9 cellular contexts compared by ENCODE assay signal in genomic region chr1:28926629-28927441, GRCh38. TPM values are rescaled to one million over a fixed set of nuclear protein-coding genes. Genes with fewer than 3 reads are reported as not detected.
DNase-seq lines count a peak whose midpoint lies in the region; ATAC-seq, FAIRE-seq and TF ChIP-seq lines count a peak whose summit lies in the region.
"Had no signal": no experiment of that assay in that cellular context is flagged by ENCODE, and none has a peak within 500 bp of the region (broad histone marks: within the 10 kb centered on the region; RNA-seq: fewer than 3 reads in every experiment).

No MANE protein-coding gene starts in this region.

- no peaks in the 10 kb centered on the region for H3K9me3 Mint-ChIP-seq in activated T-helper 1 cell treated with anti-CD3 and anti-CD28 coated beads, Interleukin-12 subunit alpha, Interleukin-12 subunit beta, Interleukin-2, Interleukin-4 antibody, amounts not matched to agents 30 ng/mL and 10 ng/mL and 1 ng/mL, durations not matched to agents 14 hours and 24 hours and 36 hours
- no peaks in the 10 kb centered on the region for H3K9me3 Mint-ChIP-seq in memory B cell

- no peak overlapping the region for H3K4me3 ChIP-seq in A549
- H3K4me3 ChIP-seq in ovary, result no peak overlapping the region

- H3K4me2 ChIP-seq in A549, result peak overlapping the region; percentile 62; the same call in 2 of the 3 replicates

- CTCF ChIA-PET in A549 (lab: Yijun Ruan, JAX), result interaction anchor here (0.6 to 0.8 kb wide), 2 partner anchors 104 to 1475 kb away, joined by 3 to 4 read pairs; no protein-coding TSS in a partner anchor

- peak overlapping the region; percentile 84 for H3K27ac Mint-ChIP-seq in activated T-helper 1 cell treated with anti-CD3 and anti-CD28 coated beads, Interleukin-12 subunit alpha, Interleukin-12 subunit beta, Interleukin-2, Interleukin-4 antibody, amounts not matched to agents 30 ng/mL and 10 ng/mL and 1 ng/mL, durations not matched to agents 14 hours and 24 hours and 36 hours
- peak overlapping the region; percentile 93 for H3K27ac Mint-ChIP-seq in memory B cell

- TF ChIP-seq EP300 in A549 (IDR thresholded peaks at IDR 0.05), result no peak
- no peak for TF ChIP-seq EP300 in ovary (IDR thresholded peaks at IDR 0.05)

- H3K36me3 ChIP-seq in ovary, result no peaks in the 10 kb centered on the region

- peak overlapping the region; percentile 67 to 68; a peak in 3 of 6 replicates for H3K27ac ChIP-seq in A549
- H3K27ac ChIP-seq in ovary, result peak overlapping the region in 1 of 2 donors; percentile 40

- DNase-seq in A549 (ENCODE audit: low read depth in 1 of 2, low spot score in 1 of 2), result no peak
- peak; percentile 75 for DNase-seq in GM13976 (ENCODE audit: low spot score)
- peak; percentile 71 for DNase-seq in NCI-H2029 treated with DMSO at 0.1 percent for 48 hours (lab: John Stamatoyannopoulos, UW)
- DNase-seq in activated T-helper 1 cell treated with anti-CD3 and anti-CD28 coated beads, Interleukin-12 subunit alpha, Interleukin-12 subunit beta, Interleukin-2, Interleukin-4 antibody, amounts not matched to agents 30 ng/mL and 10 ng/mL and 1 ng/mL, durations not matched to agents 14 hours and 24 hours and 36 hours (ENCODE audit: low spot score), result peak; percentile 57
- DNase-seq in memory B cell (ENCODE audit: low spot score in 2 of 2), result peak; percentile 15 to 63
- DNase-seq in ovary, result no peak
- DNase-seq in D721Med (ENCODE audit: insufficient read length, low spot score), result no peak

- H3K4me3 Mint-ChIP-seq in activated T-helper 1 cell treated with anti-CD3 and anti-CD28 coated beads, Interleukin-12 subunit alpha, Interleukin-12 subunit beta, Interleukin-2, Interleukin-4 antibody, amounts not matched to agents 30 ng/mL and 10 ng/mL and 1 ng/mL, durations not matched to agents 14 hours and 24 hours and 36 hours, result peak overlapping the region; percentile 59
- peak overlapping the region; percentile 70 for H3K4me3 Mint-ChIP-seq in memory B cell

- TF ChIP-seq RAD21 in A549 (conservative IDR thresholded peaks at IDR 0.05 in 1 of 2, IDR thresholded peaks at IDR 0.05 in 1 of 2), result no peak

- FAIRE-seq in A549 (lab: Jason Lieb, UNC), result no peak
- FAIRE-seq in D721Med (lab: Jason Lieb, UNC), result no peak

- POLR2A ChIA-PET in A549 (lab: Yijun Ruan, JAX), result no interaction called here

- 72% methylated on average over 4 of the region's 4 CpGs for WGBS in A549 (ENCODE audit: missing lambda C conversion rate)
- WGBS in ovary, 3 donors, result 31 to 46% (median 39%) methylated on average over 4 of the region's 4 CpGs

- H3K27me3 Mint-ChIP-seq in activated T-helper 1 cell treated with anti-CD3 and anti-CD28 coated beads, Interleukin-12 subunit alpha, Interleukin-12 subunit beta, Interleukin-2, Interleukin-4 antibody, amounts not matched to agents 30 ng/mL and 10 ng/mL and 1 ng/mL, durations not matched to agents 14 hours and 24 hours and 36 hours (ENCODE audit: insufficient read depth), result no peaks in the 10 kb centered on the region
- H3K27me3 Mint-ChIP-seq in memory B cell, result no peaks in the 10 kb centered on the region

- TF ChIP-seq POLR2A in A549 (IDR thresholded peaks at IDR 0.05; ENCODE audit: low read length), result no peak
- no peak for TF ChIP-seq POLR2A in ovary (IDR thresholded peaks at IDR 0.05)

- intact Hi-C loops in activated T-helper 1 cell treated with anti-CD3 and anti-CD28 coated beads, Interleukin-12 subunit alpha, Interleukin-12 subunit beta, Interleukin-2, Interleukin-4 antibody, amounts not matched to agents 30 ng/mL and 10 ng/mL and 1 ng/mL, durations not matched to agents 14 hours and 24 hours and 36 hours (cut with micrococcal nuclease), result loop anchor here (1.0 to 5.0 kb wide), 4 partner anchors 12 to 345 kb away; no protein-coding TSS in a partner anchor
- intact Hi-C loops in ovary (cut with DNase I), result no loop called here

- H3K27me3 ChIP-seq in ovary, result no peaks in the 10 kb centered on the region

- no peaks in the 10 kb centered on the region for H3K9me3 ChIP-seq in A549
- no peaks in the 10 kb centered on the region for H3K9me3 ChIP-seq in ovary

- peaks cover 5% of the 10 kb centered on the region for H3K36me3 Mint-ChIP-seq in activated T-helper 1 cell treated with anti-CD3 and anti-CD28 coated beads, Interleukin-12 subunit alpha, Interleukin-12 subunit beta, Interleukin-2, Interleukin-4 antibody, amounts not matched to agents 30 ng/mL and 10 ng/mL and 1 ng/mL, durations not matched to agents 14 hours and 24 hours and 36 hours (ENCODE audit: low read depth)
- peaks cover 2% of the 10 kb centered on the region for H3K36me3 Mint-ChIP-seq in memory B cell

- ATAC-seq in A549 (no peak), HG02759 (IDR thresholded peaks at IDR 0.05; ENCODE audit: unreplicated experiment) (peak; percentile 92), memory B cell (ENCODE audit: low read depth) (peak; percentile 91)
- ATAC-seq: HCT116 had no signal

- peaks cover 45% of the 10 kb centered on the region for H3K4me1 Mint-ChIP-seq in activated T-helper 1 cell treated with anti-CD3 and anti-CD28 coated beads, Interleukin-12 subunit alpha, Interleukin-12 subunit beta, Interleukin-2, Interleukin-4 antibody, amounts not matched to agents 30 ng/mL and 10 ng/mL and 1 ng/mL, durations not matched to agents 14 hours and 24 hours and 36 hours (ENCODE audit: low read depth)
- peaks cover 36% of the 10 kb centered on the region for H3K4me1 Mint-ChIP-seq in memory B cell

- TF ChIP-seq CTCF in A549 (IDR thresholded peaks at IDR 0.05), result no peak
- no peak for TF ChIP-seq CTCF in GM13976 (IDR thresholded peaks at IDR 0.05; ENCODE audit: borderline replicate concordance, control extremely low read depth, extremely low read depth, insufficient read depth, missing control alignments)
- no peak for TF ChIP-seq CTCF in ovary (IDR thresholded peaks at IDR 0.05)
- no peak for TF ChIP-seq CTCF in D721Med (IDR thresholded peaks at IDR 0.05; ENCODE audit: insufficient read depth, missing control alignments)

- in situ Hi-C loops in GM13976 (cut with MboI; ENCODE audit: low sequenced_read_pairs, unreplicated experiment), result no loop called here

- H3K4me1 ChIP-seq in A549 (peaks cover 21% of the 10 kb centered on the region), ovary (ENCODE audit: insufficient read depth) (no peaks in the 10 kb centered on the region)

TF ChIP-seq in A549, 52 proteins besides CTCF, POLR2A, EP300 and RAD21:
- TF ChIP-seq SREBF2 (IDR thresholded peaks at IDR 0.05) (no peak), ESRRA (IDR thresholded peaks at IDR 0.05; ENCODE audit: borderline replicate concordance, low read length) (no peak), JUN (IDR thresholded peaks at IDR 0.05) (no peak), CHD2 (IDR thresholded peaks at IDR 0.05; ENCODE audit: low read length, partially characterized antibody) (no peak), HOXA7 (CRISPR knock-in tag; IDR thresholded peaks at IDR 0.05) (no peak), CEBPB (IDR thresholded peaks at IDR 0.05) (no peak), BHLHE40 (IDR thresholded peaks at IDR 0.05; ENCODE audit: low read depth, low read length) (no peak), ZC3H11A (IDR thresholded peaks at IDR 0.05) (no peak), FOSB (CRISPR knock-in tag; IDR thresholded peaks at IDR 0.05) (no peak)

RNA-seq across cellular contexts. Expression of gene EPB41, which starts 12.5 kb away (rescaled TPM):
- 12.8 and 15.6 TPM in 2 replicates for polyA plus RNA-seq in A549 (2011; rRNA removed)
- 2.7 and 3.1 TPM in 2 replicates for polyA plus RNA-seq in A549 (2012; cell fraction: cytosol; rRNA removed)
- 3.2 and 8.2 TPM in 2 replicates for polyA plus RNA-seq in A549 (2012; cell fraction: nucleus; rRNA removed)
- polyA plus RNA-seq in A549 (2017; fragmentation: RNase III; extraction: RNeasy Plus Mini Kit Qiagen cat#74134 plus additional on column Dnase treatment), result 4.4 to 4.9 TPM (median 4.8 TPM) in 3 replicates
- polyA minus RNA-seq in A549 (2011; rRNA and poly(A)+ RNA removed), result 11.8 and 18.6 TPM in 2 replicates
- 70.0 and 74.9 TPM in 2 replicates for total RNA-seq in activated T-helper 1 cell treated with anti-CD3 and anti-CD28 coated beads, Interleukin-12 subunit alpha, Interleukin-12 subunit beta, Interleukin-2, Interleukin-4 antibody, amounts not matched to agents 30 ng/mL and 10 ng/mL and 1 ng/mL, durations not matched to agents 14 hours and 24 hours and 36 hours
- 10 to 100 TPM; 23.0 to 56.4 (median 31.8) TPM for total RNA-seq in ovary
- 10 to 100 TPM; 11.2 to 21.7 TPM for polyA plus RNA-seq in ovary

Comparison
In these comparisons a context has a peak if more than half of its experiments do, and no peak if none do; other contexts are left out.
1. ATAC-seq: peak in HG02759 (single experiment) and memory B cell (single experiment); none in A549 (0 of 2).
2. DNase-seq: peak in GM13976 (single experiment), NCI-H2029 treated with DMSO at 0.1 percent for 48 hours (single experiment), activated T-helper 1 cell treated with anti-CD3 and anti-CD28 coated beads, Interleukin-12 subunit alpha, Interleukin-12 subunit beta, Interleukin-2, Interleukin-4 antibody, amounts not matched to agents 30 ng/mL and 10 ng/mL and 1 ng/mL, durations not matched to agents 14 hours and 24 hours and 36 hours (single experiment) and memory B cell (2 of 2); none in A549 (0 of 2), ovary (0 of 5) and D721Med (single experiment).